ENCODE assay signal across 1 cellular context in the genomic region with DNA sequence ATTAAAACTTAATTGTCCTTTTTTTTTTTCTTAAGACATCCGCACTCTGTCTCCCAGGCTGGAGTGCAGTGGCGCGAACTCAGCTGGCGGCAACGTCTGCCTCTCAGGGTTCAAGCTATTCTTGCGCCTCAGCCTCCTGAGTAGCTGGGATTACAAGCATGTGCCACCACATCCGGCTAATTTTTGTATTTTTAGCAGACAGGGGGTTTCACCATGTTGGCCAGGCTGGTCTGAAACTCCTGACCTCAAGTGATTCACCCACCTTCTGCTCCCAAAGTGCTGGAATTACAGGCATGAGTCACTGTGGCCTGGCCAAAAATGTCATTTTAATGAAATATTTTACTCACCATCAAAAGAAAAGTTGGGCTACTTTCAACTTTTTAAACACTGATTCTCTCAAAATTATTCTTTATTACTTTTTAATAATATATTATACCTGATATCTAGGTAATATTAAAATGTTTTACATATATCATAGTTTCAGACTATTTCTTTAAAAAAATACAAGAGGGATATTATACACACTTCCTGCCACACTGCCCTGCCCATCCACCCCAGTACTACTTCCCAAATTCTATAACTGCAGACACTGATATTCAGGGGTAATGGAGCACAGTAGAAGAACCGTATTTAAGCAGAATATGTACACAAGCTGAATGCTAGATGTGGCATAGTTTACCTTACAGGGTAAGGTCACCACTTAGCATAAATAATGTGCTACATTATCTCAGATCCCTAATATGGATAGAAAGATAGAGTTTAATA.
A peak's percentile ranks its signal among the peaks of the same experiment; 100 is the strongest.
TF ChIP-seq lines count a peak whose summit lies in the region.

No MANE protein-coding gene starts in this region.

TF ChIP-seq in SK-N-SH, 30 proteins besides CTCF, POLR2A, EP300 and RAD21 (continued from another document):
- TF ChIP-seq, protein P1, sequence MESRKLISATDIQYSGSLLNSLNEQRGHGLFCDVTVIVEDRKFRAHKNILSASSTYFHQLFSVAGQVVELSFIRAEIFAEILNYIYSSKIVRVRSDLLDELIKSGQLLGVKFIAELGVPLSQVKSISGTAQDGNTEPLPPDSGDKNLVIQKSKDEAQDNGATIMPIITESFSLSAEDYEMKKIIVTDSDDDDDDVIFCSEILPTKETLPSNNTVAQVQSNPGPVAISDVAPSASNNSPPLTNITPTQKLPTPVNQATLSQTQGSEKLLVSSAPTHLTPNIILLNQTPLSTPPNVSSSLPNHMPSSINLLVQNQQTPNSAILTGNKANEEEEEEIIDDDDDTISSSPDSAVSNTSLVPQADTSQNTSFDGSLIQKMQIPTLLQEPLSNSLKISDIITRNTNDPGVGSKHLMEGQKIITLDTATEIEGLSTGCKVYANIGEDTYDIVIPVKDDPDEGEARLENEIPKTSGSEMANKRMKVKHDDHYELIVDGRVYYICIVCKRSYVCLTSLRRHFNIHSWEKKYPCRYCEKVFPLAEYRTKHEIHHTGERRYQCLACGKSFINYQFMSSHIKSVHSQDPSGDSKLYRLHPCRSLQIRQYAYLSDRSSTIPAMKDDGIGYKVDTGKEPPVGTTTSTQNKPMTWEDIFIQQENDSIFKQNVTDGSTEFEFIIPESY (IDR thresholded peaks at IDR 0.05; ENCODE audit: borderline replicate concordance, low read depth) = peak; percentile 67; the same call in 1 of the 2 replicates
- TF ChIP-seq MEF2A (IDR thresholded peaks at IDR 0.05; ENCODE audit: borderline replicate concordance, low read depth) = peak; percentile 91
- no peak for TF ChIP-seq YY1 (IDR thresholded peaks at IDR 0.05; ENCODE audit: low read depth)
- peak; percentile 80 for TF ChIP-seq TCF12 (IDR thresholded peaks at IDR 0.05)
- TF ChIP-seq FOSL2 (IDR thresholded peaks at IDR 0.05; ENCODE audit: borderline replicate concordance, low read depth) = peak; percentile 86
- no peak for TF ChIP-seq SIN3A (IDR thresholded peaks at IDR 0.05; ENCODE audit: borderline replicate concordance, low read depth, low read length)
- TF ChIP-seq, protein P2, sequence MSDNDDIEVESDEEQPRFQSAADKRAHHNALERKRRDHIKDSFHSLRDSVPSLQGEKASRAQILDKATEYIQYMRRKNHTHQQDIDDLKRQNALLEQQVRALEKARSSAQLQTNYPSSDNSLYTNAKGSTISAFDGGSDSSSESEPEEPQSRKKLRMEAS (IDR thresholded peaks at IDR 0.05; ENCODE audit: low read depth) = peak; percentile 21; the same call in 1 of the 2 replicates
- TF ChIP-seq, protein P3, sequence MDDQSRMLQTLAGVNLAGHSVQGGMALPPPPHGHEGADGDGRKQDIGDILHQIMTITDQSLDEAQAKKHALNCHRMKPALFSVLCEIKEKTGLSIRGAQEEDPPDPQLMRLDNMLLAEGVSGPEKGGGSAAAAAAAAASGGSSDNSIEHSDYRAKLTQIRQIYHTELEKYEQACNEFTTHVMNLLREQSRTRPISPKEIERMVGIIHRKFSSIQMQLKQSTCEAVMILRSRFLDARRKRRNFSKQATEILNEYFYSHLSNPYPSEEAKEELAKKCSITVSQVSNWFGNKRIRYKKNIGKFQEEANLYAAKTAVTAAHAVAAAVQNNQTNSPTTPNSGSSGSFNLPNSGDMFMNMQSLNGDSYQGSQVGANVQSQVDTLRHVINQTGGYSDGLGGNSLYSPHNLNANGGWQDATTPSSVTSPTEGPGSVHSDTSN (IDR thresholded peaks at IDR 0.05) = peak; percentile 69
- no peak for TF ChIP-seq FOXM1 (IDR thresholded peaks at IDR 0.05; ENCODE audit: low read depth)
- TF ChIP-seq, protein P4, sequence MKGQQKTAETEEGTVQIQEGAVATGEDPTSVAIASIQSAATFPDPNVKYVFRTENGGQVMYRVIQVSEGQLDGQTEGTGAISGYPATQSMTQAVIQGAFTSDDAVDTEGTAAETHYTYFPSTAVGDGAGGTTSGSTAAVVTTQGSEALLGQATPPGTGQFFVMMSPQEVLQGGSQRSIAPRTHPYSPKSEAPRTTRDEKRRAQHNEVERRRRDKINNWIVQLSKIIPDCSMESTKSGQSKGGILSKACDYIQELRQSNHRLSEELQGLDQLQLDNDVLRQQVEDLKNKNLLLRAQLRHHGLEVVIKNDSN (IDR thresholded peaks at IDR 0.05; ENCODE audit: borderline replicate concordance, low read depth) = no peak
- no peak for TF ChIP-seq GATA2 (CRISPR knock-in tag; IDR thresholded peaks at IDR 0.05)
- peak; percentile 85 for TF ChIP-seq JUND (IDR thresholded peaks at IDR 0.05)
